Comparison of ENCODE assay signal across 1 cellular context in genomic region chr1:160629286-160630210, GRCh38.
A peak's percentile ranks its signal among the peaks of the same experiment; 100 is the strongest.
TF ChIP-seq lines count a peak whose summit lies in the region.

No MANE protein-coding gene starts in this region.

TF ChIP-seq in K562, 482 proteins besides CTCF, POLR2A, EP300 and RAD21 (continued from another document):
- no peak for TF ChIP-seq MLLT1 (IDR thresholded peaks at IDR 0.05)
- TF ChIP-seq NUFIP1 (IDR thresholded peaks at IDR 0.05; ENCODE audit: partially characterized antibody) = no peak
- no peak for TF ChIP-seq GABPA (tag; conservative IDR thresholded peaks at IDR 0.05; ENCODE audit: low read depth)
- TF ChIP-seq, protein P1, sequence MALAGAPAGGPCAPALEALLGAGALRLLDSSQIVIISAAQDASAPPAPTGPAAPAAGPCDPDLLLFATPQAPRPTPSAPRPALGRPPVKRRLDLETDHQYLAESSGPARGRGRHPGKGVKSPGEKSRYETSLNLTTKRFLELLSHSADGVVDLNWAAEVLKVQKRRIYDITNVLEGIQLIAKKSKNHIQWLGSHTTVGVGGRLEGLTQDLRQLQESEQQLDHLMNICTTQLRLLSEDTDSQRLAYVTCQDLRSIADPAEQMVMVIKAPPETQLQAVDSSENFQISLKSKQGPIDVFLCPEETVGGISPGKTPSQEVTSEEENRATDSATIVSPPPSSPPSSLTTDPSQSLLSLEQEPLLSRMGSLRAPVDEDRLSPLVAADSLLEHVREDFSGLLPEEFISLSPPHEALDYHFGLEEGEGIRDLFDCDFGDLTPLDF (CRISPR knock-in tag; IDR thresholded peaks at IDR 0.05) = no peak
- no peak for TF ChIP-seq PHF8 (IDR thresholded peaks at IDR 0.05; ENCODE audit: borderline replicate concordance, low read length)
- no peak for TF ChIP-seq RUNX1 (IDR thresholded peaks at IDR 0.05; ENCODE audit: low read depth)
- TF ChIP-seq ZNF507 (tag; conservative IDR thresholded peaks at IDR 0.05) = no peak
- TF ChIP-seq, protein P2, sequence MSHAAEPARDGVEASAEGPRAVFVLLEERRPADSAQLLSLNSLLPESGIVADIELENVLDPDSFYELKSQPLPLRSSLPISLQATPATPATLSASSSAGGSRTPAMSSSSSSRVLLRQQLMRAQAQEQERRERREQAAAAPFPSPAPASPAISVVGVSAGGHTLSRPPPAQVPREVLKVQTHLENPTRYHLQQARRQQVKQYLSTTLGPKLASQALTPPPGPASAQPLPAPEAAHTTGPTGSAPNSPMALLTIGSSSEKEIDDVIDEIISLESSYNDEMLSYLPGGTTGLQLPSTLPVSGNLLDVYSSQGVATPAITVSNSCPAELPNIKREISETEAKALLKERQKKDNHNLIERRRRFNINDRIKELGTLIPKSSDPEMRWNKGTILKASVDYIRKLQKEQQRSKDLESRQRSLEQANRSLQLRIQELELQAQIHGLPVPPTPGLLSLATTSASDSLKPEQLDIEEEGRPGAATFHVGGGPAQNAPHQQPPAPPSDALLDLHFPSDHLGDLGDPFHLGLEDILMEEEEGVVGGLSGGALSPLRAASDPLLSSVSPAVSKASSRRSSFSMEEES (CRISPR knock-in tag; IDR thresholded peaks at IDR 0.05) = no peak
- TF ChIP-seq CHD4 (IDR thresholded peaks at IDR 0.05; ENCODE audit: insufficient read depth, insufficient replicate concordance, low read depth, low read length, poor library complexity, severe bottlenecking) = no peak
- no peak for TF ChIP-seq SRSF1 (IDR thresholded peaks at IDR 0.05; ENCODE audit: low read depth, low read length)
- TF ChIP-seq, protein P3, sequence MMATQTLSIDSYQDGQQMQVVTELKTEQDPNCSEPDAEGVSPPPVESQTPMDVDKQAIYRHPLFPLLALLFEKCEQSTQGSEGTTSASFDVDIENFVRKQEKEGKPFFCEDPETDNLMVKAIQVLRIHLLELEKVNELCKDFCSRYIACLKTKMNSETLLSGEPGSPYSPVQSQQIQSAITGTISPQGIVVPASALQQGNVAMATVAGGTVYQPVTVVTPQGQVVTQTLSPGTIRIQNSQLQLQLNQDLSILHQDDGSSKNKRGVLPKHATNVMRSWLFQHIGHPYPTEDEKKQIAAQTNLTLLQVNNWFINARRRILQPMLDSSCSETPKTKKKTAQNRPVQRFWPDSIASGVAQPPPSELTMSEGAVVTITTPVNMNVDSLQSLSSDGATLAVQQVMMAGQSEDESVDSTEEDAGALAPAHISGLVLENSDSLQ (IDR thresholded peaks at IDR 0.05) = no peak
- TF ChIP-seq, protein P4, sequence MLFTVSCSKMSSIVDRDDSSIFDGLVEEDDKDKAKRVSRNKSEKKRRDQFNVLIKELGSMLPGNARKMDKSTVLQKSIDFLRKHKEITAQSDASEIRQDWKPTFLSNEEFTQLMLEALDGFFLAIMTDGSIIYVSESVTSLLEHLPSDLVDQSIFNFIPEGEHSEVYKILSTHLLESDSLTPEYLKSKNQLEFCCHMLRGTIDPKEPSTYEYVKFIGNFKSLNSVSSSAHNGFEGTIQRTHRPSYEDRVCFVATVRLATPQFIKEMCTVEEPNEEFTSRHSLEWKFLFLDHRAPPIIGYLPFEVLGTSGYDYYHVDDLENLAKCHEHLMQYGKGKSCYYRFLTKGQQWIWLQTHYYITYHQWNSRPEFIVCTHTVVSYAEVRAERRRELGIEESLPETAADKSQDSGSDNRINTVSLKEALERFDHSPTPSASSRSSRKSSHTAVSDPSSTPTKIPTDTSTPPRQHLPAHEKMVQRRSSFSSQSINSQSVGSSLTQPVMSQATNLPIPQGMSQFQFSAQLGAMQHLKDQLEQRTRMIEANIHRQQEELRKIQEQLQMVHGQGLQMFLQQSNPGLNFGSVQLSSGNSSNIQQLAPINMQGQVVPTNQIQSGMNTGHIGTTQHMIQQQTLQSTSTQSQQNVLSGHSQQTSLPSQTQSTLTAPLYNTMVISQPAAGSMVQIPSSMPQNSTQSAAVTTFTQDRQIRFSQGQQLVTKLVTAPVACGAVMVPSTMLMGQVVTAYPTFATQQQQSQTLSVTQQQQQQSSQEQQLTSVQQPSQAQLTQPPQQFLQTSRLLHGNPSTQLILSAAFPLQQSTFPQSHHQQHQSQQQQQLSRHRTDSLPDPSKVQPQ (CRISPR knock-in tag; IDR thresholded peaks at IDR 0.05; ENCODE audit: borderline replicate concordance) = no peak
- no peak for TF ChIP-seq PHF20 (IDR thresholded peaks at IDR 0.05; ENCODE audit: partially characterized antibody)
- peak; percentile 89 for TF ChIP-seq C11orf30 (IDR thresholded peaks at IDR 0.05; ENCODE audit: low read depth)
- TF ChIP-seq, protein P5, sequence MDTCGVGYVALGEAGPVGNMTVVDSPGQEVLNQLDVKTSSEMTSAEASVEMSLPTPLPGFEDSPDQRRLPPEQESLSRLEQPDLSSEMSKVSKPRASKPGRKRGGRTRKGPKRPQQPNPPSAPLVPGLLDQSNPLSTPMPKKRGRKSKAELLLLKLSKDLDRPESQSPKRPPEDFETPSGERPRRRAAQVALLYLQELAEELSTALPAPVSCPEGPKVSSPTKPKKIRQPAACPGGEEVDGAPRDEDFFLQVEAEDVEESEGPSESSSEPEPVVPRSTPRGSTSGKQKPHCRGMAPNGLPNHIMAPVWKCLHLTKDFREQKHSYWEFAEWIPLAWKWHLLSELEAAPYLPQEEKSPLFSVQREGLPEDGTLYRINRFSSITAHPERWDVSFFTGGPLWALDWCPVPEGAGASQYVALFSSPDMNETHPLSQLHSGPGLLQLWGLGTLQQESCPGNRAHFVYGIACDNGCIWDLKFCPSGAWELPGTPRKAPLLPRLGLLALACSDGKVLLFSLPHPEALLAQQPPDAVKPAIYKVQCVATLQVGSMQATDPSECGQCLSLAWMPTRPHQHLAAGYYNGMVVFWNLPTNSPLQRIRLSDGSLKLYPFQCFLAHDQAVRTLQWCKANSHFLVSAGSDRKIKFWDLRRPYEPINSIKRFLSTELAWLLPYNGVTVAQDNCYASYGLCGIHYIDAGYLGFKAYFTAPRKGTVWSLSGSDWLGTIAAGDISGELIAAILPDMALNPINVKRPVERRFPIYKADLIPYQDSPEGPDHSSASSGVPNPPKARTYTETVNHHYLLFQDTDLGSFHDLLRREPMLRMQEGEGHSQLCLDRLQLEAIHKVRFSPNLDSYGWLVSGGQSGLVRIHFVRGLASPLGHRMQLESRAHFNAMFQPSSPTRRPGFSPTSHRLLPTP (IDR thresholded peaks at IDR 0.05; ENCODE audit: borderline replicate concordance, extremely low read depth, insufficient read length) = no peak
- no peak for TF ChIP-seq ZNF324 (CRISPR knock-in tag; IDR thresholded peaks at IDR 0.05)
- TF ChIP-seq FOXP4 (CRISPR knock-in tag; IDR thresholded peaks at IDR 0.05; ENCODE audit: borderline replicate concordance) = no peak
- TF ChIP-seq KLF10 (CRISPR knock-in tag; IDR thresholded peaks at IDR 0.05) = no peak
- TF ChIP-seq MAFF (IDR thresholded peaks at IDR 0.05; ENCODE audit: low read length) = peak; percentile 81
- TF ChIP-seq, protein P6, sequence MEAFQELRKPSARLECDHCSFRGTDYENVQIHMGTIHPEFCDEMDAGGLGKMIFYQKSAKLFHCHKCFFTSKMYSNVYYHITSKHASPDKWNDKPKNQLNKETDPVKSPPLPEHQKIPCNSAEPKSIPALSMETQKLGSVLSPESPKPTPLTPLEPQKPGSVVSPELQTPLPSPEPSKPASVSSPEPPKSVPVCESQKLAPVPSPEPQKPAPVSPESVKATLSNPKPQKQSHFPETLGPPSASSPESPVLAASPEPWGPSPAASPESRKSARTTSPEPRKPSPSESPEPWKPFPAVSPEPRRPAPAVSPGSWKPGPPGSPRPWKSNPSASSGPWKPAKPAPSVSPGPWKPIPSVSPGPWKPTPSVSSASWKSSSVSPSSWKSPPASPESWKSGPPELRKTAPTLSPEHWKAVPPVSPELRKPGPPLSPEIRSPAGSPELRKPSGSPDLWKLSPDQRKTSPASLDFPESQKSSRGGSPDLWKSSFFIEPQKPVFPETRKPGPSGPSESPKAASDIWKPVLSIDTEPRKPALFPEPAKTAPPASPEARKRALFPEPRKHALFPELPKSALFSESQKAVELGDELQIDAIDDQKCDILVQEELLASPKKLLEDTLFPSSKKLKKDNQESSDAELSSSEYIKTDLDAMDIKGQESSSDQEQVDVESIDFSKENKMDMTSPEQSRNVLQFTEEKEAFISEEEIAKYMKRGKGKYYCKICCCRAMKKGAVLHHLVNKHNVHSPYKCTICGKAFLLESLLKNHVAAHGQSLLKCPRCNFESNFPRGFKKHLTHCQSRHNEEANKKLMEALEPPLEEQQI (IDR thresholded peaks at IDR 0.05) = no peak
- no peak for TF ChIP-seq BMI1 (IDR thresholded peaks at IDR 0.05; ENCODE audit: low read length)
- no peak for TF ChIP-seq CBFA2T2 (conservative IDR thresholded peaks at IDR 0.05)
- TF ChIP-seq NCOA2 (IDR thresholded peaks at IDR 0.05; ENCODE audit: partially characterized antibody in 2 of 2) = no peak
- no peak for TF ChIP-seq ZNF311 (CRISPR knock-in tag; IDR thresholded peaks at IDR 0.05)
- TF ChIP-seq FOXA1 (IDR thresholded peaks at IDR 0.05; ENCODE audit: borderline replicate concordance) = no peak
- peak; percentile 82 for TF ChIP-seq MAFG (tag; conservative IDR thresholded peaks at IDR 0.05)
- no peak for TF ChIP-seq JUND (IDR thresholded peaks at IDR 0.05; ENCODE audit: borderline replicate concordance, low read depth, low read length)
- TF ChIP-seq JUND (tag; IDR thresholded peaks at IDR 0.05; ENCODE audit: borderline replicate concordance, low read depth, low read length) = no peak
- no peak for TF ChIP-seq HOXB6 (CRISPR knock-in tag; IDR thresholded peaks at IDR 0.05; ENCODE audit: borderline replicate concordance)
- TF ChIP-seq PREB (CRISPR knock-in tag; IDR thresholded peaks at IDR 0.05) = no peak
- TF ChIP-seq, protein P7, sequence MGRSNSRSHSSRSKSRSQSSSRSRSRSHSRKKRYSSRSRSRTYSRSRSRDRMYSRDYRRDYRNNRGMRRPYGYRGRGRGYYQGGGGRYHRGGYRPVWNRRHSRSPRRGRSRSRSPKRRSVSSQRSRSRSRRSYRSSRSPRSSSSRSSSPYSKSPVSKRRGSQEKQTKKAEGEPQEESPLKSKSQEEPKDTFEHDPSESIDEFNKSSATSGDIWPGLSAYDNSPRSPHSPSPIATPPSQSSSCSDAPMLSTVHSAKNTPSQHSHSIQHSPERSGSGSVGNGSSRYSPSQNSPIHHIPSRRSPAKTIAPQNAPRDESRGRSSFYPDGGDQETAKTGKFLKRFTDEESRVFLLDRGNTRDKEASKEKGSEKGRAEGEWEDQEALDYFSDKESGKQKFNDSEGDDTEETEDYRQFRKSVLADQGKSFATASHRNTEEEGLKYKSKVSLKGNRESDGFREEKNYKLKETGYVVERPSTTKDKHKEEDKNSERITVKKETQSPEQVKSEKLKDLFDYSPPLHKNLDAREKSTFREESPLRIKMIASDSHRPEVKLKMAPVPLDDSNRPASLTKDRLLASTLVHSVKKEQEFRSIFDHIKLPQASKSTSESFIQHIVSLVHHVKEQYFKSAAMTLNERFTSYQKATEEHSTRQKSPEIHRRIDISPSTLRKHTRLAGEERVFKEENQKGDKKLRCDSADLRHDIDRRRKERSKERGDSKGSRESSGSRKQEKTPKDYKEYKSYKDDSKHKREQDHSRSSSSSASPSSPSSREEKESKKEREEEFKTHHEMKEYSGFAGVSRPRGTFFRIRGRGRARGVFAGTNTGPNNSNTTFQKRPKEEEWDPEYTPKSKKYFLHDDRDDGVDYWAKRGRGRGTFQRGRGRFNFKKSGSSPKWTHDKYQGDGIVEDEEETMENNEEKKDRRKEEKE (IDR thresholded peaks at IDR 0.05; ENCODE audit: borderline replicate concordance in 1 of 2, control insufficient read depth in 1 of 2, low read depth in 2 of 2, low read length in 1 of 2) = no peak
- TF ChIP-seq HNRNPH1 (optimal IDR thresholded peaks at IDR 0.05; ENCODE audit: low read depth, low read length) = no peak
- TF ChIP-seq MEF2A (IDR thresholded peaks at IDR 0.05; ENCODE audit: control insufficient read depth, low read depth, low read length) = no peak
- TF ChIP-seq PCBP2 (IDR thresholded peaks at IDR 0.05; ENCODE audit: low read depth, low read length, poor library complexity, severe bottlenecking) = no peak
- peak; percentile 78 for TF ChIP-seq MAFK (IDR thresholded peaks at IDR 0.05; ENCODE audit: low read length)
